ENCODE assay signal across 3 cellular contexts in genomic region chr17:41606930-41607329, GRCh38. TPM values are rescaled to one million over a fixed set of nuclear protein-coding genes. Genes with fewer than 3 reads are reported as not detected.
"Had no signal": no experiment of that assay in that cellular context is flagged by ENCODE, and none has a peak within 500 bp of the region (broad histone marks: within the 10 kb centered on the region; RNA-seq: fewer than 3 reads in every experiment).

No MANE protein-coding gene starts in this region.

RNA-seq across cellular contexts. Expression of gene KRT16, which starts 5.6 kb away (rescaled TPM):
- total RNA-seq: LHCN-M2, NCI-H460 had no signal

RNA-seq across cellular contexts. Expression of gene KRT14, which starts 20.2 kb away (rescaled TPM):
- total RNA-seq: LHCN-M2, NCI-H460 had no signal

RNA-seq across cellular contexts. Expression of gene KRT9, which starts 35.1 kb away (rescaled TPM):
- total RNA-seq: LHCN-M2, M059J, NCI-H460 had no signal
